In genomic region chr12:56631790-56632700, GRCh38 we compare ENCODE assay signal across 8 cellular contexts. TPM values are rescaled to one million over a fixed set of nuclear protein-coding genes. Genes with fewer than 3 reads are reported as not detected.
DNase-seq lines count a peak whose midpoint lies in the region; ATAC-seq and TF ChIP-seq lines count a peak whose summit lies in the region.

No MANE protein-coding gene starts in this region.

- H2AK5ac ChIP-seq in IMR-90 (ENCODE audit: low read depth, low read length), result peak overlapping the region; percentile 67; the same call in 1 of the 2 replicates

- H3K9me3 Mint-ChIP-seq in T-helper 2 cell treated with Interferon-gamma antibody and Interleukin-4, amounts not matched to agents 5 μg/mL and 100 μg/mL, for 36 hours, result no peaks in the 10 kb centered on the region
- H3K9me3 Mint-ChIP-seq in brain, result peaks cover 0 to 2% (median 0%) of the 10 kb centered on the region in 5 experiments

- DNase-seq in NCI-H2107 treated with DMSO at 0.1 percent for 48 hours (lab: John Stamatoyannopoulos, UW; ENCODE audit: unreplicated experiment) (peak; percentile 34), NCI-H2107 (lab: John Stamatoyannopoulos, UW) (no peak), IMR-90 (peak; percentile 30), NCI-H2171 (lab: John Stamatoyannopoulos, UW) (no peak)
- DNase-seq in T-helper 2 cell treated with Interferon-gamma antibody and Interleukin-4, amounts not matched to agents 5 μg/mL and 100 μg/mL, for 36 hours (ENCODE audit: low spot score), result peak; percentile 73

- peak overlapping the region; percentile 14; the same call in 1 of the 2 replicates for H3K9ac ChIP-seq in IMR-90 (ENCODE audit: low read depth, low read length)
- H3K9ac ChIP-seq in skeletal muscle satellite cell (ENCODE audit: low read depth, low read length), result peak overlapping the region; percentile 20

- H3K36me3 Mint-ChIP-seq in T-helper 2 cell treated with Interferon-gamma antibody and Interleukin-4, amounts not matched to agents 5 μg/mL and 100 μg/mL, for 36 hours (ENCODE audit: low read depth), result peaks cover 19% of the 10 kb centered on the region
- peaks cover 7% of the 10 kb centered on the region for H3K36me3 Mint-ChIP-seq in brain

- H3K4ac ChIP-seq in IMR-90 (ENCODE audit: low read depth, low read length), result 0 out of 2 replicates have a peak overlapping the region, but pooled peaks have one; percentile 15

- TF ChIP-seq CTCF in IMR-90 (conservative IDR thresholded peaks at IDR 0.05; ENCODE audit: low read depth, low read length), result no peak
- no peak for TF ChIP-seq CTCF in brain (conservative IDR thresholded peaks at IDR 0.05)

- H3K79me1 ChIP-seq in IMR-90 (ENCODE audit: low read depth in 1 of 2, low read length in 2 of 2), result peaks cover 16 to 74% of the 10 kb centered on the region in 2 experiments; a peak in 3 of 4 replicates

- no peak overlapping the region for H2BK20ac ChIP-seq in IMR-90 (ENCODE audit: low read depth, low read length)

- H3K36me3 ChIP-seq in IMR-90 (ENCODE audit: control insufficient read depth, insufficient read depth, low read length) (0 out of 2 replicates have a peak, but pooled peaks cover 1% of the 10 kb centered on the region), skeletal muscle satellite cell (ENCODE audit: insufficient read depth, low read length) (peaks cover 8% of the 10 kb centered on the region)

- WGBS in IMR-90 (ENCODE audit: extremely low coverage in 2 of 2, insufficient read length in 1 of 2), 2 experiments, result no CpG with 5 or more reads among the region's 13 CpGs

- H2AK9ac ChIP-seq in IMR-90 (replicated peaks; ENCODE audit: low read depth, low read length, poor library complexity), result peak overlapping the region; percentile 21

- no peak overlapping the region for H3K27ac ChIP-seq in IMR-90 (ENCODE audit: insufficient read depth, low read length)

- H3K4me2 ChIP-seq in IMR-90 (ENCODE audit: low read depth, low read length) (peak overlapping the region; percentile 58), skeletal muscle satellite cell (ENCODE audit: low read length) (peak overlapping the region; percentile 94)

- H3K23ac ChIP-seq in IMR-90 (ENCODE audit: low read depth, low read length), result peak overlapping the region; percentile 26; the same call in 1 of the 2 replicates

- peaks cover 69% of the 10 kb centered on the region for H4K20me1 ChIP-seq in IMR-90 (ENCODE audit: insufficient read depth, low read length)

- no peak overlapping the region for H4K91ac ChIP-seq in IMR-90 (ENCODE audit: insufficient read depth, low read depth, low read length)

- no peak for TF ChIP-seq RAD21 in IMR-90 (IDR thresholded peaks at IDR 0.05; ENCODE audit: low read length)

- ATAC-seq in IMR-90 (ENCODE audit: low read depth), result peak; percentile 5

- H3K9me3 ChIP-seq in IMR-90 (ENCODE audit: control insufficient read depth, insufficient read depth, low read length) (no peaks in the 10 kb centered on the region), iPS-18c (ENCODE audit: control insufficient read depth, insufficient read depth, low read length) (no peaks in the 10 kb centered on the region), skeletal muscle satellite cell (replicated peaks; ENCODE audit: low read length) (no peaks in the 10 kb centered on the region)

- H2AFZ ChIP-seq in IMR-90 (replicated peaks; ENCODE audit: low read length, poor library complexity), result peak overlapping the region; percentile 9

- POLR2A ChIA-PET in IMR-90 (lab: Charles Lee; ENCODE audit: unreplicated experiment), result no interaction called here

- H3K4me1 Mint-ChIP-seq in T-helper 2 cell treated with Interferon-gamma antibody and Interleukin-4, amounts not matched to agents 5 μg/mL and 100 μg/mL, for 36 hours (ENCODE audit: low read depth), result peaks cover 55% of the 10 kb centered on the region
- H3K4me1 Mint-ChIP-seq in brain, result peaks cover 83% of the 10 kb centered on the region

- 0 out of 4 replicates have a peak overlapping the region, but pooled peaks of 1 of the 2 experiments have one; percentile 19 for H4K8ac ChIP-seq in IMR-90 (ENCODE audit: low read depth in 2 of 2, low read length in 2 of 2)

- dilution Hi-C loops in IMR-90 (cut with HindIII; ENCODE audit: low sequenced_read_pairs, unreplicated experiment), result no loop called here

- H3K9me1 ChIP-seq in IMR-90 (ENCODE audit: insufficient read depth, low read length), result peaks cover 19% of the 10 kb centered on the region

- no peak overlapping the region for H3K18ac ChIP-seq in IMR-90 (ENCODE audit: low read depth, low read length)

- no peak for TF ChIP-seq POLR2A in IMR-90 (IDR thresholded peaks at IDR 0.05; ENCODE audit: low read depth, low read length)

- intact Hi-C loops in IMR-90 (cut with micrococcal nuclease), result no loop called here

- H3K14ac ChIP-seq in IMR-90 (replicated peaks; ENCODE audit: low read depth, low read length), result no peak overlapping the region

- in situ Hi-C loops in IMR-90 (cut with MboI; ENCODE audit: low sequenced_read_pairs), result loop anchor here (10.0 kb wide), 1 partner anchor 373 kb away; the partner anchor contains the start of gene ZBTB39

- no peak overlapping the region for H2BK5ac ChIP-seq in IMR-90 (ENCODE audit: low read depth, low read length, poor library complexity, severe bottlenecking)

- no peak overlapping the region for H2BK120ac ChIP-seq in IMR-90 (ENCODE audit: low read depth, low read length)

- BruUV-seq in IMR-90 (replicated peaks; lab: Mats Ljungman, UMichigan), result no TSS peak

- peak overlapping the region; percentile 98 for H3K4me3 Mint-ChIP-seq in T-helper 2 cell treated with Interferon-gamma antibody and Interleukin-4, amounts not matched to agents 5 μg/mL and 100 μg/mL, for 36 hours
- H3K4me3 Mint-ChIP-seq in brain, result peak overlapping the region; percentile 86 to 99 (median 92)

- peaks cover 14% of the 10 kb centered on the region for H3K4me1 ChIP-seq in IMR-90 (ENCODE audit: control insufficient read depth, insufficient read depth, low read length)
- H3K4me1 ChIP-seq in skeletal muscle satellite cell (ENCODE audit: control insufficient read depth, insufficient read depth, low read length), result peaks cover 41% of the 10 kb centered on the region

- no peak overlapping the region for H3K56ac ChIP-seq in IMR-90 (ENCODE audit: extremely low read depth, insufficient read depth, low read length)

- peak overlapping the region; percentile 43 for H3K27ac Mint-ChIP-seq in T-helper 2 cell treated with Interferon-gamma antibody and Interleukin-4, amounts not matched to agents 5 μg/mL and 100 μg/mL, for 36 hours
- H3K27ac Mint-ChIP-seq in brain, result peak overlapping the region; percentile 87 to 99 (median 97)

- H3K4me3 ChIP-seq in IMR-90 (ENCODE audit: insufficient read depth, low read depth, low read length) (no peak overlapping the region), iPS-18c (ENCODE audit: insufficient read depth, low read depth, low read length) (peak overlapping the region; percentile 36; the same call in 1 of the 2 replicates), skeletal muscle satellite cell (ENCODE audit: low read length) (peak overlapping the region; percentile 55)

- no peak overlapping the region for H2BK15ac ChIP-seq in IMR-90 (ENCODE audit: low read depth, low read length)

- H3K27me3 Mint-ChIP-seq in T-helper 2 cell treated with Interferon-gamma antibody and Interleukin-4, amounts not matched to agents 5 μg/mL and 100 μg/mL, for 36 hours (ENCODE audit: low read depth), result no peaks in the 10 kb centered on the region
- H3K27me3 Mint-ChIP-seq in brain, result peaks cover 14% of the 10 kb centered on the region

- CTCF ChIA-PET in IMR-90 (lab: Yijun Ruan, JAX), result no interaction called here

- H3K27me3 ChIP-seq in IMR-90 (ENCODE audit: control insufficient read depth, insufficient read depth, low read length) (no peaks in the 10 kb centered on the region), skeletal muscle satellite cell (ENCODE audit: control insufficient read depth, insufficient read depth, low read length) (no peaks in the 10 kb centered on the region)

- no peak overlapping the region for H4K5ac ChIP-seq in IMR-90 (ENCODE audit: low read depth, low read length)

TF ChIP-seq in IMR-90, 13 proteins besides CTCF, POLR2A, EP300 and RAD21:
- TF ChIP-seq CHD1 (IDR thresholded peaks at IDR 0.05; ENCODE audit: low read depth, low read length), result no peak
- no peak for TF ChIP-seq RCOR1 (IDR thresholded peaks at IDR 0.05; ENCODE audit: insufficient replicate concordance, low read length)
- peak; percentile 28; the same call in 1 of the 2 replicates for TF ChIP-seq MAZ (IDR thresholded peaks at IDR 0.05; ENCODE audit: borderline replicate concordance, low read depth, low read length)

RNA-seq across cellular contexts. Expression of gene BAZ2A, which starts 1.9 kb away (rescaled TPM):
- total RNA-seq in IMR-90 (2012; rRNA removed), result 15.4 and 15.6 TPM in 2 replicates
- polyA plus RNA-seq in IMR-90 (2012; rRNA removed) (42.8 and 48.6 TPM in 2 replicates), brain (ENCODE audit: insufficient read depth, low read depth, low replicate concordance) (45.1 TPM)
- 12.8 and 18.2 TPM in 2 replicates for polyA plus RNA-seq in IMR-90 (2012; cell fraction: cytosol; rRNA removed)
- polyA plus RNA-seq in IMR-90 (2012; cell fraction: nucleus; rRNA removed; ENCODE audit: low replicate concordance), result 111 and 143 TPM in 2 replicates
- 25.6 and 26.2 TPM in 2 replicates for total RNA-seq in skeletal muscle satellite cell (2012; rRNA removed)

RNA-seq across cellular contexts. Expression of gene ATP5F1B, which starts 13.7 kb away (rescaled TPM):
- total RNA-seq in IMR-90 (2012; rRNA removed), result 795 and 812 TPM in 2 replicates
- polyA plus RNA-seq in IMR-90 (2012; rRNA removed) (853 and 915 TPM in 2 replicates), brain (ENCODE audit: insufficient read depth, low read depth, low replicate concordance) (812 TPM)
- 464 and 534 TPM in 2 replicates for polyA plus RNA-seq in IMR-90 (2012; cell fraction: cytosol; rRNA removed)
- polyA plus RNA-seq in IMR-90 (2012; cell fraction: nucleus; rRNA removed; ENCODE audit: low replicate concordance), result 245 and 449 TPM in 2 replicates
- total RNA-seq in skeletal muscle satellite cell (2012; rRNA removed), result 547 and 574 TPM in 2 replicates

RNA-seq across cellular contexts. Expression of gene PTGES3, which starts 56.0 kb away (rescaled TPM):
- total RNA-seq in IMR-90 (2012; rRNA removed), result 42.7 and 101 TPM in 2 replicates
- polyA plus RNA-seq in IMR-90 (2012; rRNA removed) (70.4 and 73.2 TPM in 2 replicates), brain (ENCODE audit: insufficient read depth, low read depth, low replicate concordance) (239 TPM)
- polyA plus RNA-seq in IMR-90 (2012; cell fraction: cytosol; rRNA removed), result 24.6 and 33.9 TPM in 2 replicates
- polyA plus RNA-seq in IMR-90 (2012; cell fraction: nucleus; rRNA removed; ENCODE audit: low replicate concordance), result 13.9 and 18.5 TPM in 2 replicates
- total RNA-seq in skeletal muscle satellite cell (2012; rRNA removed), result 103 and 126 TPM in 2 replicates

Comparison
In these comparisons a context has a peak if more than half of its experiments do, and no peak if none do; other contexts are left out.
1. DNase-seq: peak in NCI-H2107 treated with DMSO at 0.1 percent for 48 hours (single experiment), IMR-90 (single experiment) and T-helper 2 cell treated with Interferon-gamma antibody and Interleukin-4, amounts not matched to agents 5 μg/mL and 100 μg/mL, for 36 hours (single experiment); none in NCI-H2107 (single experiment) and NCI-H2171 (single experiment).